Comparison of ENCODE assay signal across 1 cellular context in the genomic region with DNA sequence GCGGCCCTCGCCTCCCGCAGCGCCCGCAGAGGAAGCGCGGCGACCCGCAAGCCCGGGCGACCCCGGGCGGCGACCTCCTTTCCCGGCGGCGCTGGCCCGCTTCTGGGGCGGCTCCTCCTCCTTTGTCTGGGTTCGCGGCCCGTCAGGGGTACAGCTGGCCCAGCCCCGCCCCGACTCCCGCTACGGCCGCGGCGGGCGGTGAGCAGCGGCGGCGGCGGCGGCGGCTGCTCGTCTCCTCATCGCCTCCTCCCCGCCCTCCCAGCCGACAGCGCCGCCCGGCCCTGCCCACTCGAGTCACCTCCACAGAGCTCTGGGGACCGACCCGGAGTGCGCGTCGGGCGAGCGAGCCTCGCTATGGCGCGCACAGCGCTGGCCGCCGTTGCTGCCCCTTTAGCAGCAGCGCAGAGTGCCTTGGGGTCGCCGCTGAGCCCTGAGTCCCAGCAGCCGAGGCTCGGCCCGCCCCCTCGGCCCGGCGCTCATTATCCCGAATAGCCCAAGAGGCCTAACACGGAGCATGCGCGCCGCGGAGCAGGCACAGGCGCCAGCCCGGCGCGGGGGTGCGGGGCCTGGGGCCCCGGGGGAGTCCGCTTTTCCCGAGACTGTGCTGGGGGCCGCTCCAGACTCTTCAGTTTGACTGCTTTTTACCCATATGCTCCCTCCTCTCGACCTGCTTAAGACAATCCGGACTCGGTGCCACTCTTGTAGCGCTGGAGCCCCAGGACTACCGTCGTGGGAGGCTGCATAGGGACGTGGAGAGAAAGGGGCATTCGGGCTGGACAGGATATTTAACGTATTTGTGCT.
TF ChIP-seq lines count a peak whose summit lies in the region.

Gene SOS2 (minus strand): TSS at position 104 of the 801 bp plus-strand sequence. CDS start 295 bp downstream, outside the sequence.

TF ChIP-seq in HepG2, 621 proteins besides CTCF, POLR2A, EP300 and RAD21 (continued from another document and continues in another):
- TF ChIP-seq ZXDC (CRISPR knock-in tag; IDR thresholded peaks at IDR 0.05) (peak; percentile 55; the same call in 1 of the 2 replicates), HNRNPK (IDR thresholded peaks at IDR 0.05; ENCODE audit: low read depth, low read length, poor library complexity, severe bottlenecking) (peak; percentile 81), HOMEZ (CRISPR knock-in tag; IDR thresholded peaks at IDR 0.05; ENCODE audit: low read depth) (0 out of 2 replicates have a peak, but pooled peaks have one; percentile 32), DRAP1 (CRISPR knock-in tag; IDR thresholded peaks at IDR 0.05) (peak; percentile 78), HMGXB4 (CRISPR knock-in tag; IDR thresholded peaks at IDR 0.05; ENCODE audit: borderline replicate concordance in 1 of 2, low read depth in 1 of 2) (peak; percentile 38 to 88; a peak in 2 of 4 replicates), ZSCAN29 (CRISPR knock-in tag; conservative IDR thresholded peaks at IDR 0.05) (no peak; the same call in 1 of the 2 replicates), ZNF18 (CRISPR knock-in tag; IDR thresholded peaks at IDR 0.05; ENCODE audit: insufficient replicate concordance) (peak; percentile 66), ZNF589 (CRISPR knock-in tag; conservative IDR thresholded peaks at IDR 0.05) (no peak), TARDBP (CRISPR knock-in tag; IDR thresholded peaks at IDR 0.05) (peak; percentile 14; the same call in 1 of the 2 replicates), FOXK1 (CRISPR knock-in tag; IDR thresholded peaks at IDR 0.05; ENCODE audit: borderline replicate concordance, low read depth) (peak; percentile 19; the same call in 1 of the 2 replicates), TCF12 (IDR thresholded peaks at IDR 0.05) (no peak), TCF12 (CRISPR knock-in tag; IDR thresholded peaks at IDR 0.05) (peak; percentile 85; the same call in 1 of the 2 replicates), FOXP1 (IDR thresholded peaks at IDR 0.05) (no peak), FOXP1 (CRISPR knock-in tag; IDR thresholded peaks at IDR 0.05) (no peak), MXI1 (IDR thresholded peaks at IDR 0.05; ENCODE audit: borderline replicate concordance, low read depth, low read length) (peak; percentile 19; the same call in 1 of the 3 replicates), SALL2 (CRISPR knock-in tag; IDR thresholded peaks at IDR 0.05) (no peak), SOX13 (IDR thresholded peaks at IDR 0.05) (0 out of 2 replicates have a peak, but pooled peaks have one; percentile 5), SOX13 (CRISPR knock-in tag; conservative IDR thresholded peaks at IDR 0.05 in 1 of 2, IDR thresholded peaks at IDR 0.05 in 1 of 2) (0 out of 4 replicates have a peak, but pooled peaks of 1 of the 2 experiments have one; percentile 35), ZNF205 (CRISPR knock-in tag; IDR thresholded peaks at IDR 0.05) (no peak; the same call in 1 of the 2 replicates), ZNF44 (CRISPR knock-in tag; IDR thresholded peaks at IDR 0.05) (no peak), MTF1 (CRISPR knock-in tag; IDR thresholded peaks at IDR 0.05) (no peak), SMAD1 (CRISPR knock-in tag; IDR thresholded peaks at IDR 0.05; ENCODE audit: borderline replicate concordance, low read depth) (no peak), NR2F1 (CRISPR knock-in tag; IDR thresholded peaks at IDR 0.05) (0 out of 4 replicates have a peak, but pooled peaks of 1 of the 2 experiments have one; percentile 7), MED13 (CRISPR knock-in tag; IDR thresholded peaks at IDR 0.05) (no peak), ZMAT5 (CRISPR knock-in tag; IDR thresholded peaks at IDR 0.05; ENCODE audit: borderline replicate concordance, low read depth) (no peak), KDM5A (IDR thresholded peaks at IDR 0.05; ENCODE audit: borderline replicate concordance, low read length) (0 out of 2 replicates have a peak, but pooled peaks have one; percentile 44), ZNF468 (CRISPR knock-in tag; IDR thresholded peaks at IDR 0.05) (no peak), HNF4G (IDR thresholded peaks at IDR 0.05; ENCODE audit: borderline replicate concordance, low read depth, low read length) (no peak), HNF4G (CRISPR knock-in tag; IDR thresholded peaks at IDR 0.05; ENCODE audit: borderline replicate concordance, low read depth) (peak; percentile 35; the same call in 1 of the 2 replicates), ZNF746 (CRISPR knock-in tag; IDR thresholded peaks at IDR 0.05) (no peak; the same call in 1 of the 2 replicates)
- TF ChIP-seq, protein P1, sequence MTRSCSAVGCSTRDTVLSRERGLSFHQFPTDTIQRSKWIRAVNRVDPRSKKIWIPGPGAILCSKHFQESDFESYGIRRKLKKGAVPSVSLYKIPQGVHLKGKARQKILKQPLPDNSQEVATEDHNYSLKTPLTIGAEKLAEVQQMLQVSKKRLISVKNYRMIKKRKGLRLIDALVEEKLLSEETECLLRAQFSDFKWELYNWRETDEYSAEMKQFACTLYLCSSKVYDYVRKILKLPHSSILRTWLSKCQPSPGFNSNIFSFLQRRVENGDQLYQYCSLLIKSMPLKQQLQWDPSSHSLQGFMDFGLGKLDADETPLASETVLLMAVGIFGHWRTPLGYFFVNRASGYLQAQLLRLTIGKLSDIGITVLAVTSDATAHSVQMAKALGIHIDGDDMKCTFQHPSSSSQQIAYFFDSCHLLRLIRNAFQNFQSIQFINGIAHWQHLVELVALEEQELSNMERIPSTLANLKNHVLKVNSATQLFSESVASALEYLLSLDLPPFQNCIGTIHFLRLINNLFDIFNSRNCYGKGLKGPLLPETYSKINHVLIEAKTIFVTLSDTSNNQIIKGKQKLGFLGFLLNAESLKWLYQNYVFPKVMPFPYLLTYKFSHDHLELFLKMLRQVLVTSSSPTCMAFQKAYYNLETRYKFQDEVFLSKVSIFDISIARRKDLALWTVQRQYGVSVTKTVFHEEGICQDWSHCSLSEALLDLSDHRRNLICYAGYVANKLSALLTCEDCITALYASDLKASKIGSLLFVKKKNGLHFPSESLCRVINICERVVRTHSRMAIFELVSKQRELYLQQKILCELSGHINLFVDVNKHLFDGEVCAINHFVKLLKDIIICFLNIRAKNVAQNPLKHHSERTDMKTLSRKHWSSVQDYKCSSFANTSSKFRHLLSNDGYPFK (CRISPR knock-in tag; IDR thresholded peaks at IDR 0.05; ENCODE audit: borderline replicate concordance), result peak; percentile 34; the same call in 1 of the 2 replicates
- TF ChIP-seq, protein P2, sequence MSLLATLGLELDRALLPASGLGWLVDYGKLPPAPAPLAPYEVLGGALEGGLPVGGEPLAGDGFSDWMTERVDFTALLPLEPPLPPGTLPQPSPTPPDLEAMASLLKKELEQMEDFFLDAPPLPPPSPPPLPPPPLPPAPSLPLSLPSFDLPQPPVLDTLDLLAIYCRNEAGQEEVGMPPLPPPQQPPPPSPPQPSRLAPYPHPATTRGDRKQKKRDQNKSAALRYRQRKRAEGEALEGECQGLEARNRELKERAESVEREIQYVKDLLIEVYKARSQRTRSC (CRISPR knock-in tag; IDR thresholded peaks at IDR 0.05; ENCODE audit: low read depth), result 0 out of 2 replicates have a peak, but pooled peaks have one; percentile 81
- TF ChIP-seq, protein P3, sequence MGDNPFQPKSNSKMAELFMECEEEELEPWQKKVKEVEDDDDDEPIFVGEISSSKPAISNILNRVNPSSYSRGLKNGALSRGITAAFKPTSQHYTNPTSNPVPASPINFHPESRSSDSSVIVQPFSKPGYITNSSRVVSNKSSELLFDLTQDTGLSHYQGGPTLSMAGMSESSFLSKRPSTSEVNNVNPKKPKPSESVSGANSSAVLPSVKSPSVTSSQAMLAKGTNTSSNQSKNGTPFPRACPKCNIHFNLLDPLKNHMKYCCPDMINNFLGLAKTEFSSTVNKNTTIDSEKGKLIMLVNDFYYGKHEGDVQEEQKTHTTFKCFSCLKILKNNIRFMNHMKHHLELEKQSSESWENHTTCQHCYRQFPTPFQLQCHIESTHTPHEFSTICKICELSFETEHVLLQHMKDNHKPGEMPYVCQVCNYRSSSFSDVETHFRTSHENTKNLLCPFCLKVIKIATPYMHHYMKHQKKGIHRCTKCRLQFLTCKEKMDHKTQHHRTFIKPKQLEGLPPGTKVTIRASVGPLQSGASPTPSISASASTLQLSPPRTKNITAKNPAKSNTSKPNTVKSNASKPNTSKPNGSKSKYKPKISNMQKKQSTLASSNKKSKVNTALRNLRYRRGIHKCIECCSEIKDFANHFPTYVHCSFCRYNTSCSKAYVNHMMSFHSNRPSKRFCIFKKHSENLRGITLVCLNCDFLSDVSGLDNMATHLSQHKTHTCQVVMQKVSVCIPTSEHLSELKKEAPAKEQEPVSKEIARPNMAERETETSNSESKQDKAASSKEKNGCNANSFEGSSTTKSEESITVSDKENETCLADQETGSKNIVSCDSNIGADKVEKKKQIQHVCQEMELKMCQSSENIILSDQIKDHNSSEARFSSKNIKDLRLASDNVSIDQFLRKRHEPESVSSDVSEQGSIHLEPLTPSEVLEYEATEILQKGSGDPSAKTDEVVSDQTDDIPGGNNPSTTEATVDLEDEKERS (CRISPR knock-in tag; IDR thresholded peaks at IDR 0.05), result no peak
- TF ChIP-seq, protein P4, sequence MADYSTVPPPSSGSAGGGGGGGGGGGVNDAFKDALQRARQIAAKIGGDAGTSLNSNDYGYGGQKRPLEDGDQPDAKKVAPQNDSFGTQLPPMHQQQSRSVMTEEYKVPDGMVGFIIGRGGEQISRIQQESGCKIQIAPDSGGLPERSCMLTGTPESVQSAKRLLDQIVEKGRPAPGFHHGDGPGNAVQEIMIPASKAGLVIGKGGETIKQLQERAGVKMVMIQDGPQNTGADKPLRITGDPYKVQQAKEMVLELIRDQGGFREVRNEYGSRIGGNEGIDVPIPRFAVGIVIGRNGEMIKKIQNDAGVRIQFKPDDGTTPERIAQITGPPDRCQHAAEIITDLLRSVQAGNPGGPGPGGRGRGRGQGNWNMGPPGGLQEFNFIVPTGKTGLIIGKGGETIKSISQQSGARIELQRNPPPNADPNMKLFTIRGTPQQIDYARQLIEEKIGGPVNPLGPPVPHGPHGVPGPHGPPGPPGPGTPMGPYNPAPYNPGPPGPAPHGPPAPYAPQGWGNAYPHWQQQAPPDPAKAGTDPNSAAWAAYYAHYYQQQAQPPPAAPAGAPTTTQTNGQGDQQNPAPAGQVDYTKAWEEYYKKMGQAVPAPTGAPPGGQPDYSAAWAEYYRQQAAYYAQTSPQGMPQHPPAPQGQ (CRISPR knock-in tag; IDR thresholded peaks at IDR 0.05; ENCODE audit: borderline replicate concordance), result no peak
